1 cellular context compared by ENCODE assay signal in the genomic region with DNA sequence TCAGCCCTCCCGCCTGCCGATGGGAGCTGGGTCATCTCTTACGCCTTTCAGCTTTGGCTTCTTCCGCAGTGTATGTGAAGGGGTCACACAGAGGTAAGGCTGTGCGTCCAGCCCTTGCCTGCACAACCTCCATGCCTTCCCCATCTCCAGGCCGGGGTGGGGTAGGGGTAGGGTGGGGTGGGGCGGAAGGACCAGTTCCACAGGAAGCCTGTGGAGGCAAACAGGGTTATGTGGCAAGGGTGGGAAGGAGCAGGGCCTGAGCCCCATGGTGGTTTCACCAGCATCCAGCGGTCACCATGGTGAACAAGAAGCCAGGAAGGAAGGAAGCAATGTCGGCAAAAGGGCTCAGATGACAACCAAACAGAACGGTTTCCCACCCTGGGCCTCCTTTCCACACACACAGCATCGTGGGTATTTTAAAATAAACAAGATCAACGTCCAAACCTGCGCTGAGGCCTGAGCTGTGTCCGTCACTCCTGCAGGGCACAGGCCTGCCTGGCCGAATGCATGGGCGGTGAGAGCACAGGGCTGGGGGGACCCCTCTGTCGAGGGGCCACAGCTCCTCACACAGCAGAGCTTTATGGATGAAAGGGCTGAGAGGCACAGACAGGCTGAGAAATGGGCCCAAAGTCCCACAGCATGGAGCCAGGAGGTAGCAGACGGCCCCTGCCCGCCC.
TF ChIP-seq lines count a peak whose summit lies in the region.

No MANE protein-coding gene starts in this region.

TF ChIP-seq in HepG2, 621 proteins besides CTCF, POLR2A, EP300 and RAD21 (continued from another document and continues in another):
- TF ChIP-seq TBX2 (CRISPR knock-in tag; IDR thresholded peaks at IDR 0.05; ENCODE audit: borderline replicate concordance), result no peak
- TF ChIP-seq SIX4 (CRISPR knock-in tag; IDR thresholded peaks at IDR 0.05), result no peak
- TF ChIP-seq ZNF17 (CRISPR knock-in tag; IDR thresholded peaks at IDR 0.05), result no peak
- TF ChIP-seq, protein P1, sequence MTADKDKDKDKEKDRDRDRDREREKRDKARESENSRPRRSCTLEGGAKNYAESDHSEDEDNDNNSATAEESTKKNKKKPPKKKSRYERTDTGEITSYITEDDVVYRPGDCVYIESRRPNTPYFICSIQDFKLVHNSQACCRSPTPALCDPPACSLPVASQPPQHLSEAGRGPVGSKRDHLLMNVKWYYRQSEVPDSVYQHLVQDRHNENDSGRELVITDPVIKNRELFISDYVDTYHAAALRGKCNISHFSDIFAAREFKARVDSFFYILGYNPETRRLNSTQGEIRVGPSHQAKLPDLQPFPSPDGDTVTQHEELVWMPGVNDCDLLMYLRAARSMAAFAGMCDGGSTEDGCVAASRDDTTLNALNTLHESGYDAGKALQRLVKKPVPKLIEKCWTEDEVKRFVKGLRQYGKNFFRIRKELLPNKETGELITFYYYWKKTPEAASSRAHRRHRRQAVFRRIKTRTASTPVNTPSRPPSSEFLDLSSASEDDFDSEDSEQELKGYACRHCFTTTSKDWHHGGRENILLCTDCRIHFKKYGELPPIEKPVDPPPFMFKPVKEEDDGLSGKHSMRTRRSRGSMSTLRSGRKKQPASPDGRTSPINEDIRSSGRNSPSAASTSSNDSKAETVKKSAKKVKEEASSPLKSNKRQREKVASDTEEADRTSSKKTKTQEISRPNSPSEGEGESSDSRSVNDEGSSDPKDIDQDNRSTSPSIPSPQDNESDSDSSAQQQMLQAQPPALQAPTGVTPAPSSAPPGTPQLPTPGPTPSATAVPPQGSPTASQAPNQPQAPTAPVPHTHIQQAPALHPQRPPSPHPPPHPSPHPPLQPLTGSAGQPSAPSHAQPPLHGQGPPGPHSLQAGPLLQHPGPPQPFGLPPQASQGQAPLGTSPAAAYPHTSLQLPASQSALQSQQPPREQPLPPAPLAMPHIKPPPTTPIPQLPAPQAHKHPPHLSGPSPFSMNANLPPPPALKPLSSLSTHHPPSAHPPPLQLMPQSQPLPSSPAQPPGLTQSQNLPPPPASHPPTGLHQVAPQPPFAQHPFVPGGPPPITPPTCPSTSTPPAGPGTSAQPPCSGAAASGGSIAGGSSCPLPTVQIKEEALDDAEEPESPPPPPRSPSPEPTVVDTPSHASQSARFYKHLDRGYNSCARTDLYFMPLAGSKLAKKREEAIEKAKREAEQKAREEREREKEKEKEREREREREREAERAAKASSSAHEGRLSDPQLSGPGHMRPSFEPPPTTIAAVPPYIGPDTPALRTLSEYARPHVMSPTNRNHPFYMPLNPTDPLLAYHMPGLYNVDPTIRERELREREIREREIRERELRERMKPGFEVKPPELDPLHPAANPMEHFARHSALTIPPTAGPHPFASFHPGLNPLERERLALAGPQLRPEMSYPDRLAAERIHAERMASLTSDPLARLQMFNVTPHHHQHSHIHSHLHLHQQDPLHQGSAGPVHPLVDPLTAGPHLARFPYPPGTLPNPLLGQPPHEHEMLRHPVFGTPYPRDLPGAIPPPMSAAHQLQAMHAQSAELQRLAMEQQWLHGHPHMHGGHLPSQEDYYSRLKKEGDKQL (CRISPR knock-in tag; IDR thresholded peaks at IDR 0.05; ENCODE audit: low read depth), result no peak
- no peak for TF ChIP-seq ZNF709 (CRISPR knock-in tag; IDR thresholded peaks at IDR 0.05)
- TF ChIP-seq ZNF598 (CRISPR knock-in tag; IDR thresholded peaks at IDR 0.05; ENCODE audit: borderline replicate concordance), result no peak
- TF ChIP-seq, protein P2, sequence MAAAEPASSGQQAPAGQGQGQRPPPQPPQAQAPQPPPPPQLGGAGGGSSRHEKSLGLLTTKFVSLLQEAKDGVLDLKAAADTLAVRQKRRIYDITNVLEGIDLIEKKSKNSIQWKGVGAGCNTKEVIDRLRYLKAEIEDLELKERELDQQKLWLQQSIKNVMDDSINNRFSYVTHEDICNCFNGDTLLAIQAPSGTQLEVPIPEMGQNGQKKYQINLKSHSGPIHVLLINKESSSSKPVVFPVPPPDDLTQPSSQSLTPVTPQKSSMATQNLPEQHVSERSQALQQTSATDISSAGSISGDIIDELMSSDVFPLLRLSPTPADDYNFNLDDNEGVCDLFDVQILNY (CRISPR knock-in tag; conservative IDR thresholded peaks at IDR 0.05), result no peak
- TF ChIP-seq ZMYM4 (CRISPR knock-in tag; IDR thresholded peaks at IDR 0.05), result 0 out of 2 replicates have a peak, but pooled peaks have one; percentile 28
- no peak for TF ChIP-seq ZNF614 (CRISPR knock-in tag; IDR thresholded peaks at IDR 0.05; ENCODE audit: borderline replicate concordance)
- no peak for TF ChIP-seq MLLT10 (CRISPR knock-in tag; IDR thresholded peaks at IDR 0.05)
- TF ChIP-seq, protein P3, sequence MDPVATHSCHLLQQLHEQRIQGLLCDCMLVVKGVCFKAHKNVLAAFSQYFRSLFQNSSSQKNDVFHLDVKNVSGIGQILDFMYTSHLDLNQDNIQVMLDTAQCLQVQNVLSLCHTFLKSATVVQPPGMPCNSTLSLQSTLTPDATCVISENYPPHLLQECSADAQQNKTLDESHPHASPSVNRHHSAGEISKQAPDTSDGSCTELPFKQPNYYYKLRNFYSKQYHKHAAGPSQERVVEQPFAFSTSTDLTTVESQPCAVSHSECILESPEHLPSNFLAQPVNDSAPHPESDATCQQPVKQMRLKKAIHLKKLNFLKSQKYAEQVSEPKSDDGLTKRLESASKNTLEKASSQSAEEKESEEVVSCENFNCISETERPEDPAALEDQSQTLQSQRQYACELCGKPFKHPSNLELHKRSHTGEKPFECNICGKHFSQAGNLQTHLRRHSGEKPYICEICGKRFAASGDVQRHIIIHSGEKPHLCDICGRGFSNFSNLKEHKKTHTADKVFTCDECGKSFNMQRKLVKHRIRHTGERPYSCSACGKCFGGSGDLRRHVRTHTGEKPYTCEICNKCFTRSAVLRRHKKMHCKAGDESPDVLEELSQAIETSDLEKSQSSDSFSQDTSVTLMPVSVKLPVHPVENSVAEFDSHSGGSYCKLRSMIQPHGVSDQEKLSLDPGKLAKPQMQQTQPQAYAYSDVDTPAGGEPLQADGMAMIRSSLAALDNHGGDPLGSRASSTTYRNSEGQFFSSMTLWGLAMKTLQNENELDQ (CRISPR knock-in tag; IDR thresholded peaks at IDR 0.05; ENCODE audit: borderline replicate concordance), result no peak
- no peak for TF ChIP-seq IKZF1 (IDR thresholded peaks at IDR 0.05)
- TF ChIP-seq DPF2 (CRISPR knock-in tag; IDR thresholded peaks at IDR 0.05; ENCODE audit: borderline replicate concordance, low read depth), result no peak
- peak; percentile 93 for TF ChIP-seq RBM22 (optimal IDR thresholded peaks at IDR 0.05; ENCODE audit: low read length)
- no peak for TF ChIP-seq ZNF484 (CRISPR knock-in tag; IDR thresholded peaks at IDR 0.05; ENCODE audit: borderline replicate concordance, low read depth)
- TF ChIP-seq, protein P4, sequence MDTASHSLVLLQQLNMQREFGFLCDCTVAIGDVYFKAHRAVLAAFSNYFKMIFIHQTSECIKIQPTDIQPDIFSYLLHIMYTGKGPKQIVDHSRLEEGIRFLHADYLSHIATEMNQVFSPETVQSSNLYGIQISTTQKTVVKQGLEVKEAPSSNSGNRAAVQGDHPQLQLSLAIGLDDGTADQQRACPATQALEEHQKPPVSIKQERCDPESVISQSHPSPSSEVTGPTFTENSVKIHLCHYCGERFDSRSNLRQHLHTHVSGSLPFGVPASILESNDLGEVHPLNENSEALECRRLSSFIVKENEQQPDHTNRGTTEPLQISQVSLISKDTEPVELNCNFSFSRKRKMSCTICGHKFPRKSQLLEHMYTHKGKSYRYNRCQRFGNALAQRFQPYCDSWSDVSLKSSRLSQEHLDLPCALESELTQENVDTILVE (CRISPR knock-in tag; IDR thresholded peaks at IDR 0.05), result no peak
- TF ChIP-seq, protein P5, sequence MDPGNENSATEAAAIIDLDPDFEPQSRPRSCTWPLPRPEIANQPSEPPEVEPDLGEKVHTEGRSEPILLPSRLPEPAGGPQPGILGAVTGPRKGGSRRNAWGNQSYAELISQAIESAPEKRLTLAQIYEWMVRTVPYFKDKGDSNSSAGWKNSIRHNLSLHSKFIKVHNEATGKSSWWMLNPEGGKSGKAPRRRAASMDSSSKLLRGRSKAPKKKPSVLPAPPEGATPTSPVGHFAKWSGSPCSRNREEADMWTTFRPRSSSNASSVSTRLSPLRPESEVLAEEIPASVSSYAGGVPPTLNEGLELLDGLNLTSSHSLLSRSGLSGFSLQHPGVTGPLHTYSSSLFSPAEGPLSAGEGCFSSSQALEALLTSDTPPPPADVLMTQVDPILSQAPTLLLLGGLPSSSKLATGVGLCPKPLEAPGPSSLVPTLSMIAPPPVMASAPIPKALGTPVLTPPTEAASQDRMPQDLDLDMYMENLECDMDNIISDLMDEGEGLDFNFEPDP (CRISPR knock-in tag; conservative IDR thresholded peaks at IDR 0.05), result no peak
- no peak for TF ChIP-seq CBX2 (IDR thresholded peaks at IDR 0.05; ENCODE audit: low read depth, low read length)
- no peak for TF ChIP-seq CBX2 (CRISPR knock-in tag; IDR thresholded peaks at IDR 0.05; ENCODE audit: low read depth)
- TF ChIP-seq, protein P6, sequence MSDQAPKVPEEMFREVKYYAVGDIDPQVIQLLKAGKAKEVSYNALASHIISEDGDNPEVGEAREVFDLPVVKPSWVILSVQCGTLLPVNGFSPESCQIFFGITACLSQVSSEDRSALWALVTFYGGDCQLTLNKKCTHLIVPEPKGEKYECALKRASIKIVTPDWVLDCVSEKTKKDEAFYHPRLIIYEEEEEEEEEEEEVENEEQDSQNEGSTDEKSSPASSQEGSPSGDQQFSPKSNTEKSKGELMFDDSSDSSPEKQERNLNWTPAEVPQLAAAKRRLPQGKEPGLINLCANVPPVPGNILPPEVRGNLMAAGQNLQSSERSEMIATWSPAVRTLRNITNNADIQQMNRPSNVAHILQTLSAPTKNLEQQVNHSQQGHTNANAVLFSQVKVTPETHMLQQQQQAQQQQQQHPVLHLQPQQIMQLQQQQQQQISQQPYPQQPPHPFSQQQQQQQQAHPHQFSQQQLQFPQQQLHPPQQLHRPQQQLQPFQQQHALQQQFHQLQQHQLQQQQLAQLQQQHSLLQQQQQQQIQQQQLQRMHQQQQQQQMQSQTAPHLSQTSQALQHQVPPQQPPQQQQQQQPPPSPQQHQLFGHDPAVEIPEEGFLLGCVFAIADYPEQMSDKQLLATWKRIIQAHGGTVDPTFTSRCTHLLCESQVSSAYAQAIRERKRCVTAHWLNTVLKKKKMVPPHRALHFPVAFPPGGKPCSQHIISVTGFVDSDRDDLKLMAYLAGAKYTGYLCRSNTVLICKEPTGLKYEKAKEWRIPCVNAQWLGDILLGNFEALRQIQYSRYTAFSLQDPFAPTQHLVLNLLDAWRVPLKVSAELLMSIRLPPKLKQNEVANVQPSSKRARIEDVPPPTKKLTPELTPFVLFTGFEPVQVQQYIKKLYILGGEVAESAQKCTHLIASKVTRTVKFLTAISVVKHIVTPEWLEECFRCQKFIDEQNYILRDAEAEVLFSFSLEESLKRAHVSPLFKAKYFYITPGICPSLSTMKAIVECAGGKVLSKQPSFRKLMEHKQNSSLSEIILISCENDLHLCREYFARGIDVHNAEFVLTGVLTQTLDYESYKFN (CRISPR knock-in tag; conservative IDR thresholded peaks at IDR 0.05), result peak; percentile 44; the same call in 1 of the 2 replicates
- TF ChIP-seq ARNT (IDR thresholded peaks at IDR 0.05), result no peak
- TF ChIP-seq CC2D1A (CRISPR knock-in tag; IDR thresholded peaks at IDR 0.05), result no peak
- TF ChIP-seq, protein P7, sequence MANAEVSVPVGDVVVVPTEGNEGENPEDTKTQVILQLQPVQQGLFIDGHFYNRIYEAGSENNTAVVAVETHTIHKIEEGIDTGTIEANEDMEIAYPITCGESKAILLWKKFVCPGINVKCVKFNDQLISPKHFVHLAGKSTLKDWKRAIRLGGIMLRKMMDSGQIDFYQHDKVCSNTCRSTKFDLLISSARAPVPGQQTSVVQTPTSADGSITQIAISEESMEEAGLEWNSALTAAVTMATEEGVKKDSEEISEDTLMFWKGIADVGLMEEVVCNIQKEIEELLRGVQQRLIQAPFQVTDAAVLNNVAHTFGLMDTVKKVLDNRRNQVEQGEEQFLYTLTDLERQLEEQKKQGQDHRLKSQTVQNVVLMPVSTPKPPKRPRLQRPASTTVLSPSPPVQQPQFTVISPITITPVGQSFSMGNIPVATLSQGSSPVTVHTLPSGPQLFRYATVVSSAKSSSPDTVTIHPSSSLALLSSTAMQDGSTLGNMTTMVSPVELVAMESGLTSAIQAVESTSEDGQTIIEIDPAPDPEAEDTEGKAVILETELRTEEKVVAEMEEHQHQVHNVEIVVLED (CRISPR knock-in tag; IDR thresholded peaks at IDR 0.05; ENCODE audit: borderline replicate concordance), result no peak
- TF ChIP-seq, protein P8, sequence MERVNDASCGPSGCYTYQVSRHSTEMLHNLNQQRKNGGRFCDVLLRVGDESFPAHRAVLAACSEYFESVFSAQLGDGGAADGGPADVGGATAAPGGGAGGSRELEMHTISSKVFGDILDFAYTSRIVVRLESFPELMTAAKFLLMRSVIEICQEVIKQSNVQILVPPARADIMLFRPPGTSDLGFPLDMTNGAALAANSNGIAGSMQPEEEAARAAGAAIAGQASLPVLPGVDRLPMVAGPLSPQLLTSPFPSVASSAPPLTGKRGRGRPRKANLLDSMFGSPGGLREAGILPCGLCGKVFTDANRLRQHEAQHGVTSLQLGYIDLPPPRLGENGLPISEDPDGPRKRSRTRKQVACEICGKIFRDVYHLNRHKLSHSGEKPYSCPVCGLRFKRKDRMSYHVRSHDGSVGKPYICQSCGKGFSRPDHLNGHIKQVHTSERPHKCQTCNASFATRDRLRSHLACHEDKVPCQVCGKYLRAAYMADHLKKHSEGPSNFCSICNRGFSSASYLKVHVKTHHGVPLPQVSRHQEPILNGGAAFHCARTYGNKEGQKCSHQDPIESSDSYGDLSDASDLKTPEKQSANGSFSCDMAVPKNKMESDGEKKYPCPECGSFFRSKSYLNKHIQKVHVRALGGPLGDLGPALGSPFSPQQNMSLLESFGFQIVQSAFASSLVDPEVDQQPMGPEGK (CRISPR knock-in tag; IDR thresholded peaks at IDR 0.05), result no peak
- TF ChIP-seq ASH2L (IDR thresholded peaks at IDR 0.05; ENCODE audit: insufficient read length, low read depth, low read length), result no peak
- TF ChIP-seq AGO2 (optimal IDR thresholded peaks at IDR 0.05; ENCODE audit: low read depth, low read length), result peak; percentile 40
- no peak for TF ChIP-seq ARHGAP35 (CRISPR knock-in tag; IDR thresholded peaks at IDR 0.05; ENCODE audit: borderline replicate concordance)
- TF ChIP-seq ZBTB21 (CRISPR knock-in tag; IDR thresholded peaks at IDR 0.05), result no peak
- TF ChIP-seq SALL1 (CRISPR knock-in tag; IDR thresholded peaks at IDR 0.05), result no peak
- TF ChIP-seq ZNF432 (CRISPR knock-in tag; IDR thresholded peaks at IDR 0.05; ENCODE audit: borderline replicate concordance), result no peak
- TF ChIP-seq ZBTB38 (CRISPR knock-in tag; IDR thresholded peaks at IDR 0.05), result peak; percentile 81
- TF ChIP-seq KDM4B (CRISPR knock-in tag; IDR thresholded peaks at IDR 0.05), result no peak
- TF ChIP-seq RFXANK (CRISPR knock-in tag; IDR thresholded peaks at IDR 0.05), result no peak
- no peak for TF ChIP-seq RARG (CRISPR knock-in tag; IDR thresholded peaks at IDR 0.05; ENCODE audit: low read depth)
- no peak for TF ChIP-seq ZNF749 (CRISPR knock-in tag; IDR thresholded peaks at IDR 0.05; ENCODE audit: borderline replicate concordance)
- no peak for TF ChIP-seq ZNF703 (CRISPR knock-in tag; IDR thresholded peaks at IDR 0.05; ENCODE audit: borderline replicate concordance)
